Comparison of ENCODE assay signal across 1 cellular context in the genomic region with DNA sequence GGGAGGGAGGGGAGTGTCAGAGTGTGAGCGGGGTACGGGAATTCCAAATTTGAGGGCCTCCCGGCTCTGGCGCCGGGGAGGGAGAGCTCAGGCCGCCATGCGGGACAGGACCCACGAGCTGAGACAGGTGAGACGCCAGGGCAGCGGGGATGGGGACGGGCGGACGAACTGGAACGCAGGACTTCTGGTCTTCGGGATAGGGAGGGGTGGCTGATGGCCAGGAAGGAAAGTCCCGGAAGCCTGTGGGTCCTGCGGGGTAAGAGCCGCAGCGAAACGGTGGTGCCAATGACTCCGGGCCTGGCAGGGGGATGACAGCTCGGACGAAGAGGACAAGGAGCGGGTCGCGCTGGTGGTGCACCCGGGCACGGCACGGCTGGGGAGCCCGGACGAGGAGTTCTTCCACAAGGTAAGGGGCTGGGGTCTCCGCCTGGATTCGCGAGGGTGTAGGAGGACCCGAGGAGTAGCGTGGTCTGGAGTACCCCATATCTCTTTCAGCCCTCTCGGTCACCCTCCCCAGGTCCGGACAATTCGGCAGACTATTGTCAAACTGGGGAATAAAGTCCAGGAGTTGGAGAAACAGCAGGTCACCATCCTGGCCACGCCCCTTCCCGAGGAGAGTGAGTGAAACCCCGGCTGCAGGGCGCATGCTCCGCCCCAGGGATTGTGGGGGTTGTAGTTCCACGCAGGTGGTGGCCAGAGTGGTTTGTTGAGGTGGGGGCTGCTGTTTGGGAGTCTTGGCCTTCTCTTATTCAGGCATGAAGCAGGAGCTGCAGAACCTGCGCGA.
TF ChIP-seq lines count a peak whose summit lies in the region.

No MANE protein-coding gene starts in this region.

TF ChIP-seq in GM12878, 131 proteins besides CTCF, POLR2A, EP300 and RAD21 (continued from another document and continues in another):
- TF ChIP-seq IRF5 (IDR thresholded peaks at IDR 0.05; ENCODE audit: borderline replicate concordance), result no peak
- TF ChIP-seq PAX8 (IDR thresholded peaks at IDR 0.05), result no peak
- peak; percentile 84 for TF ChIP-seq IKZF1 (conservative IDR thresholded peaks at IDR 0.05)
- TF ChIP-seq FOXM1 (IDR thresholded peaks at IDR 0.05; ENCODE audit: low read depth, low read length), result no peak
- TF ChIP-seq SPI1 (IDR thresholded peaks at IDR 0.05; ENCODE audit: borderline replicate concordance, insufficient read depth, low read depth, low read length), result no peak
- no peak for TF ChIP-seq E2F8 (IDR thresholded peaks at IDR 0.05; ENCODE audit: low read depth, partially characterized antibody)
- TF ChIP-seq JUND (IDR thresholded peaks at IDR 0.05; ENCODE audit: low read depth, low read length), result no peak
- TF ChIP-seq EED (IDR thresholded peaks at IDR 0.05; ENCODE audit: low read depth), result no peak
- TF ChIP-seq ZBTB4 (CRISPR knock-in tag; IDR thresholded peaks at IDR 0.05), result no peak
- no peak for TF ChIP-seq EZH2 (IDR thresholded peaks at IDR 0.05; ENCODE audit: borderline replicate concordance, control insufficient read depth, low read depth, low read length)
- TF ChIP-seq TBL1XR1 (IDR thresholded peaks at IDR 0.05; ENCODE audit: low read depth, low read length), result no peak
- TF ChIP-seq SUZ12 (IDR thresholded peaks at IDR 0.05; ENCODE audit: unreplicated experiment), result no peak
- no peak for TF ChIP-seq ESRRA (IDR thresholded peaks at IDR 0.05; ENCODE audit: low read length)
- no peak for TF ChIP-seq STAT3 (IDR thresholded peaks at IDR 0.05; ENCODE audit: low read depth, low read length)
- no peak; the same call in 1 of the 2 replicates for TF ChIP-seq GABPA (IDR thresholded peaks at IDR 0.05; ENCODE audit: low read depth)
- TF ChIP-seq, protein P1, sequence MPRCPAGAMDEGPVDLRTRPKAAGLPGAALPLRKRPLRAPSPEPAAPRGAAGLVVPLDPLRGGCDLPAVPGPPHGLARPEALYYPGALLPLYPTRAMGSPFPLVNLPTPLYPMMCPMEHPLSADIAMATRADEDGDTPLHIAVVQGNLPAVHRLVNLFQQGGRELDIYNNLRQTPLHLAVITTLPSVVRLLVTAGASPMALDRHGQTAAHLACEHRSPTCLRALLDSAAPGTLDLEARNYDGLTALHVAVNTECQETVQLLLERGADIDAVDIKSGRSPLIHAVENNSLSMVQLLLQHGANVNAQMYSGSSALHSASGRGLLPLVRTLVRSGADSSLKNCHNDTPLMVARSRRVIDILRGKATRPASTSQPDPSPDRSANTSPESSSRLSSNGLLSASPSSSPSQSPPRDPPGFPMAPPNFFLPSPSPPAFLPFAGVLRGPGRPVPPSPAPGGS (IDR thresholded peaks at IDR 0.05; ENCODE audit: borderline replicate concordance, insufficient read depth, low read depth, low read length, poor library complexity, severe bottlenecking), result no peak
- TF ChIP-seq BCLAF1 (IDR thresholded peaks at IDR 0.05), result no peak
- TF ChIP-seq, protein P2, sequence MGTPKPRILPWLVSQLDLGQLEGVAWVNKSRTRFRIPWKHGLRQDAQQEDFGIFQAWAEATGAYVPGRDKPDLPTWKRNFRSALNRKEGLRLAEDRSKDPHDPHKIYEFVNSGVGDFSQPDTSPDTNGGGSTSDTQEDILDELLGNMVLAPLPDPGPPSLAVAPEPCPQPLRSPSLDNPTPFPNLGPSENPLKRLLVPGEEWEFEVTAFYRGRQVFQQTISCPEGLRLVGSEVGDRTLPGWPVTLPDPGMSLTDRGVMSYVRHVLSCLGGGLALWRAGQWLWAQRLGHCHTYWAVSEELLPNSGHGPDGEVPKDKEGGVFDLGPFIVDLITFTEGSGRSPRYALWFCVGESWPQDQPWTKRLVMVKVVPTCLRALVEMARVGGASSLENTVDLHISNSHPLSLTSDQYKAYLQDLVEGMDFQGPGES (IDR thresholded peaks at IDR 0.05), result no peak
- TF ChIP-seq CHD2 (IDR thresholded peaks at IDR 0.05; ENCODE audit: borderline replicate concordance, low read depth, low read length), result no peak
- TF ChIP-seq, protein P3, sequence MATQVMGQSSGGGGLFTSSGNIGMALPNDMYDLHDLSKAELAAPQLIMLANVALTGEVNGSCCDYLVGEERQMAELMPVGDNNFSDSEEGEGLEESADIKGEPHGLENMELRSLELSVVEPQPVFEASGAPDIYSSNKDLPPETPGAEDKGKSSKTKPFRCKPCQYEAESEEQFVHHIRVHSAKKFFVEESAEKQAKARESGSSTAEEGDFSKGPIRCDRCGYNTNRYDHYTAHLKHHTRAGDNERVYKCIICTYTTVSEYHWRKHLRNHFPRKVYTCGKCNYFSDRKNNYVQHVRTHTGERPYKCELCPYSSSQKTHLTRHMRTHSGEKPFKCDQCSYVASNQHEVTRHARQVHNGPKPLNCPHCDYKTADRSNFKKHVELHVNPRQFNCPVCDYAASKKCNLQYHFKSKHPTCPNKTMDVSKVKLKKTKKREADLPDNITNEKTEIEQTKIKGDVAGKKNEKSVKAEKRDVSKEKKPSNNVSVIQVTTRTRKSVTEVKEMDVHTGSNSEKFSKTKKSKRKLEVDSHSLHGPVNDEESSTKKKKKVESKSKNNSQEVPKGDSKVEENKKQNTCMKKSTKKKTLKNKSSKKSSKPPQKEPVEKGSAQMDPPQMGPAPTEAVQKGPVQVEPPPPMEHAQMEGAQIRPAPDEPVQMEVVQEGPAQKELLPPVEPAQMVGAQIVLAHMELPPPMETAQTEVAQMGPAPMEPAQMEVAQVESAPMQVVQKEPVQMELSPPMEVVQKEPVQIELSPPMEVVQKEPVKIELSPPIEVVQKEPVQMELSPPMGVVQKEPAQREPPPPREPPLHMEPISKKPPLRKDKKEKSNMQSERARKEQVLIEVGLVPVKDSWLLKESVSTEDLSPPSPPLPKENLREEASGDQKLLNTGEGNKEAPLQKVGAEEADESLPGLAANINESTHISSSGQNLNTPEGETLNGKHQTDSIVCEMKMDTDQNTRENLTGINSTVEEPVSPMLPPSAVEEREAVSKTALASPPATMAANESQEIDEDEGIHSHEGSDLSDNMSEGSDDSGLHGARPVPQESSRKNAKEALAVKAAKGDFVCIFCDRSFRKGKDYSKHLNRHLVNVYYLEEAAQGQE (IDR thresholded peaks at IDR 0.05; ENCODE audit: low read depth, low read length), result no peak
- TF ChIP-seq MTA2 (IDR thresholded peaks at IDR 0.05; ENCODE audit: low read depth), result no peak
- no peak for TF ChIP-seq SKIL (IDR thresholded peaks at IDR 0.05; ENCODE audit: low read depth, poor library complexity, severe bottlenecking)
- TF ChIP-seq SMAD5 (IDR thresholded peaks at IDR 0.05; ENCODE audit: low read depth), result no peak
- TF ChIP-seq SIX5 (IDR thresholded peaks at IDR 0.05; ENCODE audit: low read depth, low read length, severe bottlenecking), result peak; percentile 95
- TF ChIP-seq ATF3 (IDR thresholded peaks at IDR 0.05; ENCODE audit: borderline replicate concordance, extremely low read depth, low read depth, low read length), result no peak
- TF ChIP-seq PAX5 (IDR thresholded peaks at IDR 0.05; ENCODE audit: borderline replicate concordance, low read depth, low read length), result 0 out of 2 replicates have a peak, but pooled peaks have one; percentile 23
